Comparison of ENCODE assay signal across 20 cellular contexts in the genomic region with DNA sequence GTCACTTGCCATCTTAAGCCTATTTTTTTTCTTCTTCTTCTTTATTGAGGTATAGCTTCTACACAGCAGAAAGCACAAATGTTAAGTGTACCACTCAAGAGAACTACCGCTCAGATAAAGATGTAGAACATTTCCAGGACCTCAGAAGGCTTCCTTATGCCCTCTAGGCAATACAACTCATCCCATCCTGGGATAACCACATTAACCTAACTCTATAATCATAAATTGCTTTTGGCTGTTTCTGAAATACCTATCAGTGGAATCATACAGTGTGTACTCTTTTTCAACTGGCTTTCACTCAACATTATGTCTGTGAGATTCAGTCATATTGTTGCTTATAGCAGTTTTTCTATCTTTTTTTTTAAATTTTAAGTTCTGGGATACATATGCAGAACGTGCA. TPM values are rescaled to one million over a fixed set of nuclear protein-coding genes. Genes with fewer than 3 reads are reported as not detected.
DNase-seq lines count a peak whose midpoint lies in the region; ATAC-seq, FAIRE-seq and TF ChIP-seq lines count a peak whose summit lies in the region.
"Had no signal": no experiment of that assay in that cellular context is flagged by ENCODE, and none has a peak within 500 bp of the region (broad histone marks: within the 10 kb centered on the region; RNA-seq: fewer than 3 reads in every experiment).

No MANE protein-coding gene starts in this region.

- H3K4me2 ChIP-seq in keratinocyte (ENCODE audit: control insufficient read depth, extremely low read depth, insufficient read depth, low read depth, low read length) = no peak overlapping the region
- H3K4me2 ChIP-seq: BLaER1 treated with 17β-estradiol and CSF1 and Interleukin-3, amounts not matched to agents 10 nM and 100 nM; SK-N-SH had no signal

- no peak overlapping the region for H3K27ac ChIP-seq in keratinocyte (ENCODE audit: control insufficient read depth, insufficient read depth, low read length)
- H3K27ac ChIP-seq: BLaER1 treated with 17β-estradiol and CSF1 and Interleukin-3, amounts not matched to agents 10 nM and 100 nM; Peyer's patch had no signal

- no peak overlapping the region for H3K9ac ChIP-seq in keratinocyte (ENCODE audit: control insufficient read depth, extremely low read depth, insufficient read depth, low read length)
- H3K9ac ChIP-seq: BLaER1 treated with 17β-estradiol and CSF1 and Interleukin-3, amounts not matched to agents 10 nM and 100 nM; SK-N-SH had no signal

- no peak overlapping the region for H2AFZ ChIP-seq in keratinocyte (ENCODE audit: control insufficient read depth, low read length)

- TF ChIP-seq CTCF in AG10803 (conservative IDR thresholded peaks at IDR 0.05; ENCODE audit: low read length) (no peak), keratinocyte (optimal IDR thresholded peaks at IDR 0.05 in 1 of 3, IDR thresholded peaks at IDR 0.05 in 1 of 3, conservative IDR thresholded peaks at IDR 0.05 in 1 of 3; ENCODE audit: extremely low read depth in 1 of 3, insufficient read depth in 2 of 3, low read length in 3 of 3) (no peak)

- H3K9me1 ChIP-seq in keratinocyte (ENCODE audit: control insufficient read depth, extremely low read depth, insufficient read depth, low read length) = no peaks in the 10 kb centered on the region

- H3K9me3 ChIP-seq in keratinocyte (ENCODE audit: control insufficient read depth, low read depth, low read length) = no peaks in the 10 kb centered on the region
- H3K9me3 ChIP-seq: Peyer's patch, SK-N-SH had no signal

- no peak for TF ChIP-seq POLR2A in GM12892 (IDR thresholded peaks at IDR 0.05; ENCODE audit: low read depth, low read length)

- H3K36me3 ChIP-seq in keratinocyte (ENCODE audit: control insufficient read depth in 2 of 2, extremely low read depth in 1 of 2, insufficient read depth in 2 of 2, low read length in 2 of 2) = peaks cover 0 to 2% of the 10 kb centered on the region in 2 experiments
- H3K36me3 ChIP-seq: Peyer's patch had no signal

- no peaks in the 10 kb centered on the region for H4K20me1 ChIP-seq in keratinocyte (ENCODE audit: control insufficient read depth, extremely low read depth, insufficient read depth, low read length)
- H4K20me1 ChIP-seq: BLaER1 treated with 17β-estradiol and CSF1 and Interleukin-3, amounts not matched to agents 10 nM and 100 nM had no signal

- DNase-seq in AG10803 (ENCODE audit: low read depth) = peak; percentile 16
- no peak for DNase-seq in GM12892 (ENCODE audit: insufficient read length)
- peak; percentile 27 for DNase-seq in NCI-H226
- DNase-seq in keratinocyte (ENCODE audit: low read depth, low spot score) = no peak
- DNase-seq in NCI-H774 (lab: John Stamatoyannopoulos, UW) = no peak
- DNase-seq: AML-193; CD4-positive, alpha-beta T cell; DMS53; HCEC 1CT; Karpas-422; NCI-H2029; NCI-H526 treated with DMSO at 0.1 percent for 48 hours; Peyer's patch; SK-N-SH; SW 1271 had no signal

- dilution Hi-C loops in keratinocyte (cut with MboI; ENCODE audit: extremely low pct_ligation_motif_present, low sequenced_read_pairs) = no loop called here

- no peak overlapping the region for H3K4me3 ChIP-seq in AG10803 (ENCODE audit: low read length)
- no peak overlapping the region for H3K4me3 ChIP-seq in keratinocyte (ENCODE audit: control insufficient read depth in 2 of 3, extremely low read depth in 1 of 3, insufficient read depth in 2 of 3, low read depth in 1 of 3, low read length in 3 of 3)
- H3K4me3 ChIP-seq: BLaER1 treated with 17β-estradiol and CSF1 and Interleukin-3, amounts not matched to agents 10 nM and 100 nM; Peyer's patch had no signal

- FAIRE-seq in GM12892 (lab: Jason Lieb, UNC) (peak; percentile 27), keratinocyte (lab: Jason Lieb, UNC) (peak; percentile 36)
- FAIRE-seq: D721Med, H1 had no signal

- H3K27me3 ChIP-seq in keratinocyte (ENCODE audit: control insufficient read depth, extremely low read depth, insufficient read depth, low read length) = no peaks in the 10 kb centered on the region
- H3K27me3 ChIP-seq: BLaER1 treated with 17β-estradiol and CSF1 and Interleukin-3, amounts not matched to agents 10 nM and 100 nM; Peyer's patch had no signal

- H3K4me1 ChIP-seq in keratinocyte (ENCODE audit: control insufficient read depth, extremely low read depth, insufficient read depth, low read length) = peaks cover 3% of the 10 kb centered on the region
- H3K4me1 ChIP-seq: BLaER1 treated with 17β-estradiol and CSF1 and Interleukin-3, amounts not matched to agents 10 nM and 100 nM; Peyer's patch had no signal

- no peaks in the 10 kb centered on the region for H3K79me2 ChIP-seq in keratinocyte (ENCODE audit: control insufficient read depth, insufficient read depth, low read length)

- no peak for ATAC-seq in GM21515 (IDR thresholded peaks at IDR 0.05; ENCODE audit: unreplicated experiment)
- no peak for ATAC-seq in HG02759 (IDR thresholded peaks at IDR 0.05; ENCODE audit: unreplicated experiment)

RNA-seq across cellular contexts. Expression of gene ARFIP1, which starts 51.7 kb away (rescaled TPM):
- 11.7 TPM for polyA plus RNA-seq in GM12892 (2012; ENCODE audit: missing spikeins)
- 23.5 to 44.4 TPM (median 28.2 TPM) in 3 replicates for polyA plus RNA-seq in keratinocyte
- polyA plus RNA-seq in keratinocyte (2011; ENCODE audit: low read depth) = 13.7 TPM
- 18.6 and 35.5 TPM in 2 replicates for polyA plus RNA-seq in keratinocyte (2011; cell fraction: cytosol; rRNA removed)
- 34.0 and 42.9 TPM in 2 replicates for polyA plus RNA-seq in keratinocyte (2011; cell fraction: nucleus; rRNA removed)
- polyA plus RNA-seq in keratinocyte (2012; ENCODE audit: low replicate concordance) = 22.1 and 24.0 TPM in 2 replicates
- polyA minus RNA-seq in keratinocyte = 5.1 to 23.7 TPM (median 18.7 TPM) in 3 replicates
- polyA minus RNA-seq in keratinocyte (2011; cell fraction: cytosol; rRNA and poly(A)+ RNA removed) = 25.3 TPM
- polyA minus RNA-seq in keratinocyte (2011; cell fraction: nucleus; rRNA and poly(A)+ RNA removed) = 20.8 and 45.2 TPM in 2 replicates

RNA-seq across cellular contexts. Expression of gene TIGD4, which starts 51.9 kb away (rescaled TPM):
- 0.49 TPM for polyA plus RNA-seq in GM12892 (2012; ENCODE audit: missing spikeins)
- 0.10 to 0.21 TPM (median 0.12 TPM) in 3 replicates for polyA plus RNA-seq in keratinocyte
- polyA plus RNA-seq in keratinocyte (2011; ENCODE audit: low read depth) = 0.17 TPM
- polyA plus RNA-seq in keratinocyte (2011; cell fraction: cytosol; rRNA removed) = 0.06 and 0.13 TPM in 2 replicates
- 0.23 and 0.27 TPM in 2 replicates for polyA plus RNA-seq in keratinocyte (2011; cell fraction: nucleus; rRNA removed)
- 0.08 and 0.18 TPM in 2 replicates for polyA plus RNA-seq in keratinocyte (2012; ENCODE audit: low replicate concordance)
- 0.06 to 0.20 TPM in 2 of 3 replicates, not detected in the other for polyA minus RNA-seq in keratinocyte
- not detected for polyA minus RNA-seq in keratinocyte (2011; cell fraction: cytosol; rRNA and poly(A)+ RNA removed)
- polyA minus RNA-seq in keratinocyte (2011; cell fraction: nucleus; rRNA and poly(A)+ RNA removed) = 0.39 TPM in 1 of 2 replicates, not detected in the other

Comparison
In these comparisons a context has a peak if more than half of its experiments do, and no peak if none do; other contexts are left out.
1. DNase-seq: peak in AG10803 (single experiment) and NCI-H226 (single experiment); none in GM12892 (single experiment), keratinocyte (single experiment) and NCI-H774 (single experiment).